21 cellular contexts compared by ENCODE assay signal in genomic region chr1:167418397-167418796, GRCh38.
"Had no signal": no experiment of that assay in that cellular context is flagged by ENCODE, and none has a peak within 500 bp of the region (broad histone marks: within the 10 kb centered on the region; RNA-seq: fewer than 3 reads in every experiment).

No MANE protein-coding gene starts in this region.

- H3K9me3 ChIP-seq: left lung, right lobe of liver, suprapubic skin had no signal

- DNase-seq: activated CD4-positive, alpha-beta T cell treated with anti-CD3 and anti-CD28 coated beads for 48 hours; activated CD8-positive, alpha-beta T cell treated with anti-CD3 and anti-CD28 coated beads for 36 hours; activated effector memory CD4-positive, alpha-beta T cell treated with anti-CD3 and anti-CD28 coated beads, Interleukin-2, amount 50 U/mL, for 16 hours; activated T-cell treated with anti-CD3 and anti-CD28 coated beads, Interleukin-2, amount 50 U/mL, for 48 hours; amniotic stem cell; caudate nucleus; hypothalamus; kidney; left lung; mesenchymal stem cell; nephron progenitor cell; right lobe of liver; stimulated activated CD4-positive, alpha-beta T cell treated with anti-CD3 and anti-CD28 coated beads, Interleukin-4, amount 100 ng/mL, for 4 hours; stimulated activated CD8-positive, alpha-beta memory T cell treated with anti-CD3 and anti-CD28 coated beads, Interleukin-4, amount 100 ng/mL, for 48 hours; trophoblast cell had no signal

- H3K4me3 ChIP-seq: left lung, right lobe of liver, smooth muscle cell, suprapubic skin had no signal

- H3K27me3 ChIP-seq: left lung, right lobe of liver, suprapubic skin had no signal

- H3K9me3 Mint-ChIP-seq: activated CD8-positive, alpha-beta T cell treated with anti-CD3 and anti-CD28 coated beads for 36 hours; nephron progenitor cell; stimulated activated naive CD8-positive, alpha-beta T cell treated with anti-CD3 and anti-CD28 coated beads, Interleukin-15, Interleukin-2, amounts not matched to agents 100 ng/mL and 50 ng/mL, for 24 hours; T-helper 1 cell treated with Interleukin-12 subunit alpha and Interleukin-12 subunit beta and Interleukin-4 antibody, amounts not matched to agents 30 μg/mL and 1 μg/mL, for 36 hours; WTC11 had no signal

- H3K27ac Mint-ChIP-seq: activated CD8-positive, alpha-beta T cell treated with anti-CD3 and anti-CD28 coated beads for 36 hours; activated naive CD8-positive, alpha-beta T cell; nephron progenitor cell; stimulated activated naive CD8-positive, alpha-beta T cell treated with anti-CD3 and anti-CD28 coated beads, Interleukin-15, Interleukin-2, amounts not matched to agents 100 ng/mL and 50 ng/mL, for 24 hours; T-helper 1 cell treated with Interleukin-12 subunit alpha and Interleukin-12 subunit beta and Interleukin-4 antibody, amounts not matched to agents 30 μg/mL and 1 μg/mL, for 36 hours; WTC11 had no signal

- H3K4me1 ChIP-seq: left lung, right lobe of liver, suprapubic skin had no signal

- H3K27me3 Mint-ChIP-seq: activated CD8-positive, alpha-beta T cell treated with anti-CD3 and anti-CD28 coated beads for 36 hours; activated naive CD8-positive, alpha-beta T cell; stimulated activated naive CD8-positive, alpha-beta T cell treated with anti-CD3 and anti-CD28 coated beads, Interleukin-15, Interleukin-2, amounts not matched to agents 100 ng/mL and 50 ng/mL, for 24 hours had no signal

- H3K4me3 Mint-ChIP-seq: activated CD8-positive, alpha-beta T cell treated with anti-CD3 and anti-CD28 coated beads for 36 hours; activated naive CD8-positive, alpha-beta T cell; nephron progenitor cell; stimulated activated naive CD8-positive, alpha-beta T cell treated with anti-CD3 and anti-CD28 coated beads, Interleukin-15, Interleukin-2, amounts not matched to agents 100 ng/mL and 50 ng/mL, for 24 hours; T-helper 1 cell treated with Interleukin-12 subunit alpha and Interleukin-12 subunit beta and Interleukin-4 antibody, amounts not matched to agents 30 μg/mL and 1 μg/mL, for 36 hours; WTC11 had no signal

- ATAC-seq: activated CD8-positive, alpha-beta T cell treated with anti-CD3 and anti-CD28 coated beads for 36 hours; left lung; right lobe of liver; WTC11 had no signal

- H3K27ac ChIP-seq: left lung, right lobe of liver, suprapubic skin had no signal

- H3K4me2 ChIP-seq: smooth muscle cell had no signal
